In the genomic region with DNA sequence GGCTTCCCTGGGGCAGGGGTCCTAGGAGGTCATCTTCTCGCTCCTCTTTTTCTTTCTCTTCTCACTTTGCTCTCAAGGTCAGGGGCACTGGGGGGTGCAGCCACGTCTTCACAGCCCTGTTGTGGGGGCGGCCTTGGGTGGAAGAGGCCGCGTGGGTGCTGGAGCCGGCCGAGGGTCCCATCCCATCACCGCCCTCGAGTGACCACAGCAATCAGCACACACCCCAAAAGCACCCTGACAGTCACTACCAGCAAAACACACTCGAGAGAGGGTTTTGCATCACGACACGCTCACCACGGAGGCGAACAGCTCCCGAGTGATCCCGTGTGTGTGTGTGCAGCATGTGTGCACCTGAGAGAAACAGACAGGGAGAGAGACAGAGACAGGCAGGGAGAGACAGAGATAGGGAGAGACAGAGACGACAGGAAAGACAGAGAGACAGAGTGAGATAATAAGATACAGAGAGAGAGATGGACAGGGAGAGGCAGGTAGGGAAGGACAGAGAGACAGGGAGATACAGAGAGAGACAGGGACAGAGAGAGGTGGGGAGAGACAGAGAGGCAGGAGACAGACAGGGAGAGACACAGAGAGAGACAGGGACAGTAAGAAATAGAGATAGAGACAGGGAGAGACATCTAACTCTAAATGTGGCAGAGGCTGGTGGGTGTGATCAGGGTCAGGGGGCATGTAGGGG, we compare ENCODE assay signal across 15 cellular contexts.
"Had no signal": no experiment of that assay in that cellular context is flagged by ENCODE, and none has a peak within 500 bp of the region (broad histone marks: within the 10 kb centered on the region; RNA-seq: fewer than 3 reads in every experiment).

No MANE protein-coding gene starts in this region.

- H3K4me1 ChIP-seq: psoas muscle had no signal

- DNase-seq: activated gamma-delta T cell; amygdala; brain microvascular endothelial cell; hypothalamus; naive B cell; nucleus accumbens; psoas muscle; stimulated activated CD4-positive, alpha-beta T cell treated with anti-CD3 and anti-CD28 coated beads, Interleukin-12 subunit alpha, Interleukin-12 subunit beta, amount 100 ng/mL, for 4 hours; stimulated activated naive CD4-positive, alpha-beta T cell treated with Interleukin-2 at 50 U/mL for 16 hours; T-helper 2 cell had no signal

- H3K27me3 ChIP-seq: brain microvascular endothelial cell had no signal

- H3K4me3 Mint-ChIP-seq: activated CD4-positive, alpha-beta memory T cell treated with anti-CD3 and anti-CD28 coated beads, Interleukin-2, amount 10 ng/mL, durations not matched to agents 7 days and 5 days; activated naive CD8-positive, alpha-beta T cell had no signal

- H3K27ac Mint-ChIP-seq: activated CD4-positive, alpha-beta memory T cell treated with anti-CD3 and anti-CD28 coated beads, Interleukin-2, amount 10 ng/mL, durations not matched to agents 7 days and 5 days; activated naive CD8-positive, alpha-beta T cell had no signal

- H3K27me3 Mint-ChIP-seq: activated naive CD8-positive, alpha-beta T cell had no signal

- H3K36me3 ChIP-seq: brain microvascular endothelial cell had no signal

- H3K27ac ChIP-seq: brain microvascular endothelial cell, psoas muscle had no signal

- ATAC-seq: esophagus mucosa, psoas muscle, sciatic nerve had no signal

- H3K4me1 Mint-ChIP-seq: activated CD4-positive, alpha-beta memory T cell treated with anti-CD3 and anti-CD28 coated beads, Interleukin-2, amount 10 ng/mL, durations not matched to agents 7 days and 5 days; naive B cell had no signal

- H3K9me3 Mint-ChIP-seq: activated CD4-positive, alpha-beta memory T cell treated with anti-CD3 and anti-CD28 coated beads, Interleukin-2, amount 10 ng/mL, durations not matched to agents 7 days and 5 days had no signal

- H3K4me3 ChIP-seq: lung, psoas muscle had no signal

- H3K9me3 ChIP-seq: psoas muscle had no signal

- H3K36me3 Mint-ChIP-seq: activated naive CD8-positive, alpha-beta T cell; naive B cell had no signal
